In genomic region chr7:102675545-102675944, GRCh38 we compare ENCODE assay signal across 12 cellular contexts. TPM values are rescaled to one million over a fixed set of nuclear protein-coding genes. Genes with fewer than 3 reads are reported as not detected.
"Had no signal": no experiment of that assay in that cellular context is flagged by ENCODE, and none has a peak within 500 bp of the region (broad histone marks: within the 10 kb centered on the region; RNA-seq: fewer than 3 reads in every experiment).

No MANE protein-coding gene starts in this region.

RNA-seq across cellular contexts. Expression of gene SPDYE2B, which starts 25.4 kb away (rescaled TPM):
- total RNA-seq: fibroblast of lung; gastrocnemius medialis; heart right ventricle; lower leg skin; mammary epithelial cell; mesenteric fat pad; naive thymus-derived CD4-positive, alpha-beta T cell; omental fat pad; prostate gland; renal cortical epithelial cell; sciatic nerve; skeletal muscle tissue had no signal
